In the genomic region with DNA sequence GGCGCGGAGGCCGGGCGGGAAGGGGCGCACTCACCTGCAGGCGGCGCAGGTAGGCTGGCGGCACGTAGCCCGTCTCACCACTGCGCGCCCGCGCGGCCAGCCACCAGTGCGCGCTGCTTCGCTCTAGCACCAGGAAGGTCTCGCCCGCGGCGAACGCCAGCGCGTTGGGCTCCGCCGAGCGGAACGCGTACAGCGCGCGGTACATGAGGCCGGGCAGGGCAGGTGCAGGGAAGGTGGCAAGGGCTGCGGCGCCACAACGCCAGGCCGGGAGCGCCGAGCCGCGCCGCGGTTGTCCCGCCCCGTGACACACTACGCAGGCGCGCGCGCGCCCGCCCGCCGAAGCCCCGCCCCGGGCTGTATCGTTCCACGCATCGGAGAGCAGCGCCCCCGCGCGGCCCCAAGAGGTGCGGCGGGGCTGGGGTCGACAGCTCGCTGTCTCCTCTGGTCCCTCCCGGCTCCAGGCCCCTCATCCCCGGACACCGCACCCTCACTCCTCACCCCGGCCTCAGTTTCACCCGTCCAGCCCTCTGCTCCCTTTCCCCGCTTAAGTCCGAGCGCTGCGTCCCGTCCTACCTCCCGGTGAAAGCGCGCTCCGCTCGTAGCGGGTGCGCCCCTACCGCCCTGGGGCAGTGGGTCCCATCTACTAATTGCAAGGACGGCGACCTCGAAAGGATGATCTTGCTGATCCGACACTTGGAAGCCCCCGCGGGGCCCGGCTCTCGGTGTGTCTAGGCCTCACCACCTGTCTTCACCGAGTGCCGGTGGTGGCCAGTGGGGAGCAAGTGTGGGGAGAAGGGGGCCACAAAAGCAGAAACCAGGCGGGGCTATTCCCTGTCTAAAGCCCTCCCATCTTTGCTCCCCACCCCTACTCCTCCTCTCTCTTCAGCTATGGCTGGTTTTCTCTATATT, we compare ENCODE assay signal across 1 cellular context.
TF ChIP-seq lines count a peak whose summit lies in the region.

Gene NCKIPSD, minus strand, starts transcription at position 313 of the 909 bp plus-strand sequence. Its CDS starts 108 bp downstream, at position 205.

TF ChIP-seq in HepG2, 621 proteins besides CTCF, POLR2A, EP300 and RAD21 (continued from another document and continues in another):
- TF ChIP-seq MTA1 (CRISPR knock-in tag; IDR thresholded peaks at IDR 0.05; ENCODE audit: borderline replicate concordance) (peak; percentile 50; the same call in 1 of the 2 replicates), POLR2AphosphoS5 (IDR thresholded peaks at IDR 0.05; ENCODE audit: low read depth, low read length) (peak; percentile 82), GATA4 (IDR thresholded peaks at IDR 0.05; ENCODE audit: borderline replicate concordance, low read depth) (no peak), GABPB1 (CRISPR knock-in tag; IDR thresholded peaks at IDR 0.05) (peak; percentile 78), TP53 (CRISPR knock-in tag; conservative IDR thresholded peaks at IDR 0.05) (no peak), ZNF704 (CRISPR knock-in tag; IDR thresholded peaks at IDR 0.05; ENCODE audit: borderline replicate concordance) (peak; percentile 66; the same call in 1 of the 2 replicates), ISL2 (CRISPR knock-in tag; IDR thresholded peaks at IDR 0.05) (no peak; the same call in 1 of the 2 replicates), HMGXB3 (CRISPR knock-in tag; IDR thresholded peaks at IDR 0.05; ENCODE audit: borderline replicate concordance) (no peak), ZNF724P (CRISPR knock-in tag; IDR thresholded peaks at IDR 0.05; ENCODE audit: borderline replicate concordance) (no peak; the same call in 1 of the 2 replicates), ZNF17 (CRISPR knock-in tag; IDR thresholded peaks at IDR 0.05) (no peak), ZNF331 (CRISPR knock-in tag; IDR thresholded peaks at IDR 0.05) (peak; percentile 67), SP1 (IDR thresholded peaks at IDR 0.05) (no peak), SP1 (CRISPR knock-in tag; IDR thresholded peaks at IDR 0.05) (no peak; the same call in 1 of the 2 replicates), SAP130 (CRISPR knock-in tag; IDR thresholded peaks at IDR 0.05; ENCODE audit: low read depth) (peak; percentile 93), CENPT (CRISPR knock-in tag; IDR thresholded peaks at IDR 0.05; ENCODE audit: low read depth) (no peak), NFAT5 (CRISPR knock-in tag; IDR thresholded peaks at IDR 0.05) (peak; percentile 81; the same call in 1 of the 2 replicates), ZNF280B (CRISPR knock-in tag; IDR thresholded peaks at IDR 0.05; ENCODE audit: borderline replicate concordance) (no peak), ZNF230 (CRISPR knock-in tag; IDR thresholded peaks at IDR 0.05) (0 out of 2 replicates have a peak, but pooled peaks have one; percentile 52), ZNF264 (CRISPR knock-in tag; IDR thresholded peaks at IDR 0.05) (no peak), FOSL2 (CRISPR knock-in tag; IDR thresholded peaks at IDR 0.05) (peak; percentile 24), PBX3 (CRISPR knock-in tag; IDR thresholded peaks at IDR 0.05; ENCODE audit: borderline replicate concordance) (no peak), SIN3A (IDR thresholded peaks at IDR 0.05; ENCODE audit: borderline replicate concordance, low read depth, low read length) (no peak), ZNF7 (CRISPR knock-in tag; IDR thresholded peaks at IDR 0.05) (no peak), SUZ12 (IDR thresholded peaks at IDR 0.05; ENCODE audit: low read depth, low read length) (no peak), TGIF2 (CRISPR knock-in tag; IDR thresholded peaks at IDR 0.05) (no peak), NFYC (CRISPR knock-in tag; IDR thresholded peaks at IDR 0.05) (no peak), YEATS4 (CRISPR knock-in tag; IDR thresholded peaks at IDR 0.05; ENCODE audit: borderline replicate concordance) (peak; percentile 97), ZNF781 (CRISPR knock-in tag; IDR thresholded peaks at IDR 0.05; ENCODE audit: borderline replicate concordance, not compliant biosample characterization) (no peak), PAWR (CRISPR knock-in tag; IDR thresholded peaks at IDR 0.05; ENCODE audit: borderline replicate concordance) (no peak)
- TF ChIP-seq, protein P1, sequence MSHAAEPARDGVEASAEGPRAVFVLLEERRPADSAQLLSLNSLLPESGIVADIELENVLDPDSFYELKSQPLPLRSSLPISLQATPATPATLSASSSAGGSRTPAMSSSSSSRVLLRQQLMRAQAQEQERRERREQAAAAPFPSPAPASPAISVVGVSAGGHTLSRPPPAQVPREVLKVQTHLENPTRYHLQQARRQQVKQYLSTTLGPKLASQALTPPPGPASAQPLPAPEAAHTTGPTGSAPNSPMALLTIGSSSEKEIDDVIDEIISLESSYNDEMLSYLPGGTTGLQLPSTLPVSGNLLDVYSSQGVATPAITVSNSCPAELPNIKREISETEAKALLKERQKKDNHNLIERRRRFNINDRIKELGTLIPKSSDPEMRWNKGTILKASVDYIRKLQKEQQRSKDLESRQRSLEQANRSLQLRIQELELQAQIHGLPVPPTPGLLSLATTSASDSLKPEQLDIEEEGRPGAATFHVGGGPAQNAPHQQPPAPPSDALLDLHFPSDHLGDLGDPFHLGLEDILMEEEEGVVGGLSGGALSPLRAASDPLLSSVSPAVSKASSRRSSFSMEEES (CRISPR knock-in tag; IDR thresholded peaks at IDR 0.05) = peak; percentile 20; the same call in 1 of the 2 replicates
- TF ChIP-seq, protein P2, sequence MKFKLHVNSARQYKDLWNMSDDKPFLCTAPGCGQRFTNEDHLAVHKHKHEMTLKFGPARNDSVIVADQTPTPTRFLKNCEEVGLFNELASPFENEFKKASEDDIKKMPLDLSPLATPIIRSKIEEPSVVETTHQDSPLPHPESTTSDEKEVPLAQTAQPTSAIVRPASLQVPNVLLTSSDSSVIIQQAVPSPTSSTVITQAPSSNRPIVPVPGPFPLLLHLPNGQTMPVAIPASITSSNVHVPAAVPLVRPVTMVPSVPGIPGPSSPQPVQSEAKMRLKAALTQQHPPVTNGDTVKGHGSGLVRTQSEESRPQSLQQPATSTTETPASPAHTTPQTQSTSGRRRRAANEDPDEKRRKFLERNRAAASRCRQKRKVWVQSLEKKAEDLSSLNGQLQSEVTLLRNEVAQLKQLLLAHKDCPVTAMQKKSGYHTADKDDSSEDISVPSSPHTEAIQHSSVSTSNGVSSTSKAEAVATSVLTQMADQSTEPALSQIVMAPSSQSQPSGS (CRISPR knock-in tag; IDR thresholded peaks at IDR 0.05) = peak; percentile 59
